17 cellular contexts compared by ENCODE assay signal in genomic region chr2:84674586-84674985, GRCh38.
A peak's percentile ranks its signal among the peaks of the same experiment; 100 is the strongest.
DNase-seq lines count a peak whose midpoint lies in the region; ATAC-seq, FAIRE-seq and TF ChIP-seq lines count a peak whose summit lies in the region.
"Had no signal": no experiment of that assay in that cellular context is flagged by ENCODE, and none has a peak within 500 bp of the region (broad histone marks: within the 10 kb centered on the region; RNA-seq: fewer than 3 reads in every experiment).

No MANE protein-coding gene starts in this region.

- TF ChIP-seq CTCF in fibroblast of lung (conservative IDR thresholded peaks at IDR 0.05 in 1 of 2, IDR thresholded peaks at IDR 0.05 in 1 of 2; ENCODE audit: low read depth in 1 of 2, low read length in 2 of 2): no peak
- no peak for TF ChIP-seq CTCF in kidney (IDR thresholded peaks at IDR 0.05; ENCODE audit: borderline replicate concordance, extremely low read depth, insufficient read depth)

- H4K20me1 ChIP-seq in fibroblast of lung (ENCODE audit: control insufficient read depth, extremely low read depth, insufficient read depth, low read length): no peaks in the 10 kb centered on the region

- no peak overlapping the region for H2AFZ ChIP-seq in fibroblast of lung (ENCODE audit: low read length)

- H3K4me1 ChIP-seq in fibroblast of lung (ENCODE audit: control insufficient read depth, extremely low read depth, insufficient read depth, low read length): peaks cover 6% of the 10 kb centered on the region
- no peaks in the 10 kb centered on the region for H3K4me1 ChIP-seq in kidney (ENCODE audit: control insufficient read depth in 1 of 2, insufficient read depth in 1 of 2, low read depth in 1 of 2, low read length in 2 of 2)
- H3K4me1 ChIP-seq: Caco-2 had no signal

- no peak overlapping the region for H3K4me2 ChIP-seq in fibroblast of lung (ENCODE audit: extremely low read depth, insufficient read depth, low read length)

- H3K79me2 ChIP-seq in fibroblast of lung (ENCODE audit: control insufficient read depth, insufficient read depth, low read length): no peaks in the 10 kb centered on the region

- intact Hi-C loops in kidney (cut with DNase I): no loop called here

- FAIRE-seq in kidney (lab: Jason Lieb, UNC): no peak
- FAIRE-seq: D721Med, G401.6, GM12891, GM19239, H1 had no signal

- no peaks in the 10 kb centered on the region for H3K9me3 ChIP-seq in MG63
- no peaks in the 10 kb centered on the region for H3K9me3 ChIP-seq in fibroblast of lung (ENCODE audit: control insufficient read depth, insufficient read depth, low read depth, low read length)
- no peaks in the 10 kb centered on the region for H3K9me3 ChIP-seq in kidney (ENCODE audit: control insufficient read depth in 1 of 2, low read length in 2 of 2)
- H3K9me3 ChIP-seq: Caco-2 had no signal

- H3K27ac ChIP-seq in fibroblast of lung (ENCODE audit: insufficient read depth, low read length): no peak overlapping the region
- no peak overlapping the region for H3K27ac ChIP-seq in kidney (ENCODE audit: low read depth in 2 of 2, low read length in 2 of 2)
- H3K27ac ChIP-seq: C4-2B had no signal

- H3K27me3 ChIP-seq in MG63 (no peaks in the 10 kb centered on the region), fibroblast of lung (ENCODE audit: control insufficient read depth, insufficient read depth, low read length) (peaks cover 3% of the 10 kb centered on the region)

- H3K4me3 ChIP-seq in MG63 (no peak overlapping the region), fibroblast of lung (replicated peaks in 1 of 4; ENCODE audit: control extremely low read depth in 1 of 4, insufficient read depth in 1 of 4, low read depth in 3 of 4, low read length in 4 of 4) (no peak overlapping the region), kidney (ENCODE audit: low read length in 2 of 2) (no peak overlapping the region)

- H3K36me3 ChIP-seq in MG63 (no peaks in the 10 kb centered on the region), fibroblast of lung (ENCODE audit: control insufficient read depth, insufficient read depth, low read length) (no peaks in the 10 kb centered on the region), kidney (ENCODE audit: control insufficient read depth in 1 of 2, insufficient read depth in 2 of 2, low read length in 2 of 2) (no peaks in the 10 kb centered on the region)

- ATAC-seq in HG03565 (IDR thresholded peaks at IDR 0.05; ENCODE audit: unreplicated experiment): no peak

- H3K9ac ChIP-seq in fibroblast of lung (ENCODE audit: insufficient read depth, low read length) (no peak overlapping the region), kidney (ENCODE audit: low read length in 2 of 2) (no peak overlapping the region)

- peak; percentile 35 for DNase-seq in Ammon's horn (ENCODE audit: low spot score)
- DNase-seq in MG63: peak; percentile 43
- peak; percentile 8 to 12 for DNase-seq in fibroblast of lung (ENCODE audit: low read depth in 2 of 2)
- peak; percentile 23 for DNase-seq in kidney
- DNase-seq in cerebellar nuclear complex (lab: John Stamatoyannopoulos, UW): no peak
- no peak for DNase-seq in activated CD4-positive, alpha-beta T cell treated with anti-CD3 and anti-CD28 coated beads for 4 hours
- DNase-seq in stimulated activated CD4-positive, alpha-beta T cell treated with anti-CD3 and anti-CD28 coated beads, Interleukin-2, amount 100 ng/mL, for 24 hours: no peak
- DNase-seq: Caco-2; CD4-positive, alpha-beta T cell; H9 had no signal

Comparison
In these comparisons a context has a peak if more than half of its experiments do, and no peak if none do; other contexts are left out.
1. DNase-seq: peak in Ammon's horn (single experiment), MG63 (single experiment), fibroblast of lung (2 of 2) and kidney (single experiment); none in cerebellar nuclear complex (0 of 2), activated CD4-positive, alpha-beta T cell treated with anti-CD3 and anti-CD28 coated beads for 4 hours (0 of 2) and stimulated activated CD4-positive, alpha-beta T cell treated with anti-CD3 and anti-CD28 coated beads, Interleukin-2, amount 100 ng/mL, for 24 hours (0 of 2).